In the genomic region with DNA sequence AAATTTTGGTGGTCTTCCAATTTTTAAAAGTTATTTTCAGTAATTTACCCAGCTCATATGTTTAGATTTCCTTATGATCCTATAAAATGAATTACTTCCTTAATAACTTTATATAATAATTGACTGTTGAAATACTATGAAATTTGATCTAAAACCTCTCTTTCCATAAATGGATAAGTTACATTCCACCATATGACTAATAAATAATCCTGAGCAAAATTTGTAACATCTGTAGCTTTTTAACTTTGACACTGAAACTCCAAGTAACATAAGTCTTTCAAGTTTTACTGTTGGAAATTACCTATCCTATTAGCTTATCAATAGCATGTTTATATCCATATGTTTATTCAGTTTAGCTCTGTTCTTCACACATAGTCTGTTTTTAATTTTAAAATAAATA, we compare ENCODE assay signal across 23 cellular contexts.
"Had no signal": no experiment of that assay in that cellular context is flagged by ENCODE, and none has a peak within 500 bp of the region (broad histone marks: within the 10 kb centered on the region; RNA-seq: fewer than 3 reads in every experiment).

No MANE protein-coding gene starts in this region.

- H3K4me3 Mint-ChIP-seq: naive B cell; stimulated activated naive B cell treated with anti-CD40 and anti-IgM and Interleukin-4, amounts not matched to agents 10 μg/mL and 1 μg/mL and 100 μg/mL, for 72 hours; T-helper 1 cell treated with Interleukin-12 subunit alpha and Interleukin-12 subunit beta and Interleukin-4 antibody, amounts not matched to agents 30 μg/mL and 1 μg/mL, for 36 hours; WTC11 had no signal

- H3K9me3 Mint-ChIP-seq: brain; naive B cell; stimulated activated naive B cell treated with anti-CD40 and anti-IgM and Interleukin-4, amounts not matched to agents 10 μg/mL and 1 μg/mL and 100 μg/mL, for 72 hours; T-helper 1 cell treated with Interleukin-12 subunit alpha and Interleukin-12 subunit beta and Interleukin-4 antibody, amounts not matched to agents 30 μg/mL and 1 μg/mL, for 36 hours; WTC11 had no signal

- ATAC-seq: foreskin keratinocyte; left colon; right lobe of liver; stimulated activated naive B cell treated with anti-CD40 and anti-IgM and Interleukin-4, amounts not matched to agents 10 μg/mL and 1 μg/mL and 100 μg/mL, for 72 hours; WTC11 had no signal

- H3K27me3 ChIP-seq: foreskin keratinocyte, right lobe of liver, testis, uterus had no signal

- H3K4me3 ChIP-seq: right lobe of liver, smooth muscle cell, testis, uterus had no signal

- H3K36me3 ChIP-seq: right lobe of liver, uterus had no signal

- DNase-seq: activated CD8-positive, alpha-beta memory T cell treated with anti-CD3 and anti-CD28 coated beads, Interleukin-2, amount 50 U/mL, for 48 hours; activated naive CD4-positive, alpha-beta T cell treated with Interleukin-2 at 50 U/mL for 16 hours; activated T-cell treated with anti-CD3 and anti-CD28 coated beads, Interleukin-2, amount 50 U/mL, for 48 hours; aorta; caudate nucleus; effector memory CD4-positive, alpha-beta T cell; foreskin keratinocyte; left colon; mesendoderm; naive B cell; nucleus accumbens; posterior cingulate gyrus; right lobe of liver; stimulated activated CD4-positive, alpha-beta T cell treated with anti-CD3 and anti-CD28 coated beads, Interleukin-15, amount 100 ng/mL, for 24 hours; stimulated activated naive B cell treated with anti-CD40 and anti-IgM and Interleukin-4, amounts not matched to agents 10 μg/mL and 1 μg/mL and 100 μg/mL, for 72 hours; T1000; testis; trophoblast cell; uterus had no signal

- H3K4me2 ChIP-seq: smooth muscle cell had no signal

- H3K27me3 Mint-ChIP-seq: brain; naive B cell; stimulated activated naive B cell treated with anti-CD40 and anti-IgM and Interleukin-4, amounts not matched to agents 10 μg/mL and 1 μg/mL and 100 μg/mL, for 72 hours had no signal

- H3K27ac ChIP-seq: foreskin keratinocyte, right lobe of liver, testis, uterus had no signal

- H3K4me1 ChIP-seq: foreskin keratinocyte, right lobe of liver, testis, uterus had no signal

- H3K36me3 Mint-ChIP-seq: WTC11 had no signal

- H3K9me3 ChIP-seq: right lobe of liver, testis, uterus had no signal

- H3K27ac Mint-ChIP-seq: naive B cell; stimulated activated naive B cell treated with anti-CD40 and anti-IgM and Interleukin-4, amounts not matched to agents 10 μg/mL and 1 μg/mL and 100 μg/mL, for 72 hours; T-helper 1 cell treated with Interleukin-12 subunit alpha and Interleukin-12 subunit beta and Interleukin-4 antibody, amounts not matched to agents 30 μg/mL and 1 μg/mL, for 36 hours; WTC11 had no signal

- H3K4me1 Mint-ChIP-seq: naive B cell; stimulated activated naive B cell treated with anti-CD40 and anti-IgM and Interleukin-4, amounts not matched to agents 10 μg/mL and 1 μg/mL and 100 μg/mL, for 72 hours had no signal
